In genomic region chr15:56365075-56365711, GRCh38 we compare ENCODE assay signal across 1 cellular context.
A peak's percentile ranks its signal among the peaks of the same experiment; 100 is the strongest.
TF ChIP-seq lines count a peak whose summit lies in the region.

TEX9 (plus strand) TSS chr15:56365426; CDS start chr15:56365451, 25 bp downstream.

TF ChIP-seq in HCT116, 20 proteins besides CTCF, POLR2A, EP300 and RAD21 (continued from another document):
- no peak for TF ChIP-seq JUND (IDR thresholded peaks at IDR 0.05)
- TF ChIP-seq SP1 (IDR thresholded peaks at IDR 0.05; ENCODE audit: low read depth), result no peak
- TF ChIP-seq ELF1 (IDR thresholded peaks at IDR 0.05; ENCODE audit: borderline replicate concordance, low read depth), result no peak
- TF ChIP-seq MAX (IDR thresholded peaks at IDR 0.05), result no peak
- peak; percentile 93 for TF ChIP-seq ZBTB33 (IDR thresholded peaks at IDR 0.05; ENCODE audit: extremely low read depth, insufficient replicate concordance, low read length)
- TF ChIP-seq CEBPB (IDR thresholded peaks at IDR 0.05; ENCODE audit: low read depth), result no peak
- no peak for TF ChIP-seq EZH2phosphoT487 (IDR thresholded peaks at IDR 0.05; ENCODE audit: borderline replicate concordance)
- TF ChIP-seq REST (IDR thresholded peaks at IDR 0.05; ENCODE audit: low read depth), result no peak
- no peak for TF ChIP-seq EZH2 (IDR thresholded peaks at IDR 0.05)
- TF ChIP-seq ZNF274 (IDR thresholded peaks at IDR 0.05; ENCODE audit: low read depth, low read length), result no peak
- TF ChIP-seq SIN3A (IDR thresholded peaks at IDR 0.05; ENCODE audit: low read depth), result peak; percentile 78
- TF ChIP-seq ATF3 (IDR thresholded peaks at IDR 0.05), result no peak
- TF ChIP-seq YY1 (IDR thresholded peaks at IDR 0.05; ENCODE audit: extremely low read depth, insufficient replicate concordance, low read depth, low read length), result peak; percentile 86
- no peak for TF ChIP-seq TCF7L2 (IDR thresholded peaks at IDR 0.05; ENCODE audit: borderline replicate concordance, extremely low read depth, insufficient read depth, insufficient read length)
TF ChIP-seq in HCT116: peak in this region for 5.
